In genomic region chr2:239703834-239704233, GRCh38 we compare ENCODE assay signal across 24 cellular contexts.
"Had no signal": no experiment of that assay in that cellular context is flagged by ENCODE, and none has a peak within 500 bp of the region (broad histone marks: within the 10 kb centered on the region; RNA-seq: fewer than 3 reads in every experiment).

No MANE protein-coding gene starts in this region.

- H3K4me3 ChIP-seq: colonic mucosa, esophagus squamous epithelium, gastrocnemius medialis, heart right ventricle, left lung, lung had no signal

- DNase-seq: colonic mucosa; cortex of kidney; effector CD8-positive, alpha-beta T cell; effector memory CD8-positive, alpha-beta T cell; erythroblast; esophagus squamous epithelium; foreskin fibroblast; foreskin melanocyte; gastrocnemius medialis; glutamatergic neuron; heart right ventricle; hippocampal formation; left cardiac atrium; left lung; left ventricle myocardium superior; mammary epithelial cell; mesendoderm; midbrain had no signal

- FAIRE-seq: endometrium, islet of Langerhans, keratinocyte had no signal

- H3K27me3 ChIP-seq: colonic mucosa, gastrocnemius medialis had no signal

- H3K4me1 ChIP-seq: colonic mucosa, heart right ventricle, left lung had no signal

- H3K27ac ChIP-seq: colonic mucosa, epithelial cell of prostate, esophagus squamous epithelium, gastrocnemius medialis, heart right ventricle, left lung had no signal

- H3K9me3 ChIP-seq: colonic mucosa, gastrocnemius medialis had no signal

- H3K36me3 ChIP-seq: colonic mucosa, esophagus squamous epithelium, gastrocnemius medialis, heart right ventricle, left lung had no signal

- ATAC-seq: effector memory CD8-positive, alpha-beta T cell; esophagus mucosa; gastrocnemius medialis; heart right ventricle; left cardiac atrium; left lung; left ventricle myocardium superior had no signal
